In genomic region chr10:15059914-15060313, GRCh38 we compare ENCODE assay signal across 37 cellular contexts. TPM values are rescaled to one million over a fixed set of nuclear protein-coding genes. Genes with fewer than 3 reads are reported as not detected.
"Had no signal": no experiment of that assay in that cellular context is flagged by ENCODE, and none has a peak within 500 bp of the region (broad histone marks: within the 10 kb centered on the region; RNA-seq: fewer than 3 reads in every experiment).

No MANE protein-coding gene starts in this region.

- H3K36me3 ChIP-seq: MG63 had no signal

- DNase-seq: Karpas-422, Kasumi-1, MG63, MM.1S, MV-4-11, NCI-H1048, NCI-H1092, NCI-H1092 treated with DMSO at 0.1 percent for 48 hours, NCI-H1105, NCI-H1105 treated with DMSO at 0.1 percent for 48 hours, NCI-H1417, NCI-H1417 treated with DMSO at 0.1 percent for 48 hours, NCI-H1436, NCI-H1436 treated with DMSO at 0.1 percent for 48 hours, NCI-H146, NCI-H1694, NCI-H1694 treated with DMSO at 0.1 percent for 48 hours, NCI-H187, NCI-H187 treated with DMSO at 0.1 percent for 48 hours, NCI-H1930, NCI-H2029, NCI-H2029 treated with DMSO at 0.1 percent for 48 hours, NCI-H2081, NCI-H2081 treated with DMSO at 0.1 percent for 48 hours, NCI-H2107, NCI-H2171, NCI-H2171 treated with DMSO at 0.1 percent for 48 hours, NCI-H2227 treated with DMSO at 0.1 percent for 48 hours, NCI-H226, NCI-H345, NCI-H446, NCI-H510A, NCI-H510A treated with DMSO at 0.1 percent for 48 hours, NCI-H524, NCI-H524 treated with DMSO at 0.1 percent for 48 hours, NCI-H526 had no signal

- H3K4me3 ChIP-seq: MG63 had no signal

RNA-seq across cellular contexts. Expression of gene OLAH, which starts 16.2 kb away (rescaled TPM):
- total RNA-seq: M059J had no signal
